Comparison of ENCODE assay signal across 22 cellular contexts in genomic region chr13:28410096-28410495, GRCh38.
"Had no signal": no experiment of that assay in that cellular context is flagged by ENCODE, and none has a peak within 500 bp of the region (broad histone marks: within the 10 kb centered on the region; RNA-seq: fewer than 3 reads in every experiment).

No MANE protein-coding gene starts in this region.

- H3K27me3 ChIP-seq: spleen, testis, upper lobe of left lung had no signal

- H3K27ac Mint-ChIP-seq: activated B cell treated with CpG ODN at 0.5 μM for 24 hours; activated CD4-positive, alpha-beta memory T cell treated with anti-CD3 and anti-CD28 coated beads for 36 hours; activated CD4-positive, alpha-beta T cell treated with anti-CD3 and anti-CD28 coated beads for 36 hours; activated naive CD4-positive, alpha-beta T cell treated with anti-CD3 and anti-CD28 coated beads, Interleukin-2, amount 10 ng/mL, durations not matched to agents 7 days and 5 days; progenitor cell of endocrine pancreas; T-cell; T-helper 2 cell treated with Interferon-gamma antibody and Interleukin-4, amounts not matched to agents 5 μg/mL and 100 μg/mL, for 36 hours had no signal

- H3K4me3 ChIP-seq: spleen, testis, upper lobe of left lung had no signal

- H3K9me3 Mint-ChIP-seq: activated B cell treated with CpG ODN at 0.5 μM for 24 hours; activated CD4-positive, alpha-beta memory T cell treated with anti-CD3 and anti-CD28 coated beads for 36 hours; activated naive CD4-positive, alpha-beta T cell treated with anti-CD3 and anti-CD28 coated beads, Interleukin-2, amount 10 ng/mL, durations not matched to agents 7 days and 5 days; natural killer cell treated with Interleukin-12 subunit alpha and Interleukin-12 subunit beta and Interleukin-15 and Interleukin-18, amount 100 ng/mL, for 72 hours; T-cell; T-helper 2 cell treated with Interferon-gamma antibody and Interleukin-4, amounts not matched to agents 5 μg/mL and 100 μg/mL, for 36 hours had no signal

- ATAC-seq: activated CD4-positive, alpha-beta T cell treated with anti-CD3 and anti-CD28 coated beads for 36 hours; foreskin keratinocyte; natural killer cell treated with Interleukin-12 subunit alpha and Interleukin-12 subunit beta and Interleukin-15 and Interleukin-18, amount 100 ng/mL, for 72 hours; T-cell had no signal

- H3K27me3 Mint-ChIP-seq: activated B cell treated with CpG ODN at 0.5 μM for 24 hours; activated CD4-positive, alpha-beta T cell treated with anti-CD3 and anti-CD28 coated beads for 36 hours had no signal

- DNase-seq: activated B cell treated with CpG ODN at 0.5 μM for 24 hours; activated CD4-positive, alpha-beta memory T cell treated with anti-CD3 and anti-CD28 coated beads for 36 hours; activated CD4-positive, alpha-beta T cell treated with anti-CD3 and anti-CD28 coated beads for 36 hours; activated effector memory CD4-positive, alpha-beta T cell treated with anti-CD3 and anti-CD28 coated beads, Interleukin-2, amount 50 U/mL, for 16 hours; activated naive CD4-positive, alpha-beta T cell treated with anti-CD3 and anti-CD28 coated beads, Interleukin-2, amount 10 ng/mL, durations not matched to agents 7 days and 5 days; activated T-cell treated with anti-CD3 and anti-CD28 coated beads for 4 hours; amygdala; cerebellar nuclear complex; cortex of kidney; foreskin keratinocyte; hypothalamus; spleen; stimulated activated CD4-positive, alpha-beta T cell treated with anti-CD3 and anti-CD28 coated beads, Interleukin-4, amount 100 ng/mL, for 1 hour; stimulated activated naive CD4-positive, alpha-beta T cell; T-cell; testis; upper lobe of left lung had no signal

- H3K27ac ChIP-seq: foreskin keratinocyte, testis had no signal

- H3K36me3 Mint-ChIP-seq: activated naive CD4-positive, alpha-beta T cell treated with anti-CD3 and anti-CD28 coated beads, Interleukin-2, amount 10 ng/mL, durations not matched to agents 7 days and 5 days; natural killer cell treated with Interleukin-12 subunit alpha and Interleukin-12 subunit beta and Interleukin-15 and Interleukin-18, amount 100 ng/mL, for 72 hours; T-cell had no signal

- FAIRE-seq: endometrium, TTC549 had no signal

- H3K4me1 ChIP-seq: foreskin keratinocyte had no signal

- H3K4me3 Mint-ChIP-seq: activated B cell treated with CpG ODN at 0.5 μM for 24 hours; activated CD4-positive, alpha-beta memory T cell treated with anti-CD3 and anti-CD28 coated beads for 36 hours; activated CD4-positive, alpha-beta T cell treated with anti-CD3 and anti-CD28 coated beads for 36 hours; activated naive CD4-positive, alpha-beta T cell treated with anti-CD3 and anti-CD28 coated beads, Interleukin-2, amount 10 ng/mL, durations not matched to agents 7 days and 5 days; T-cell; T-helper 2 cell treated with Interferon-gamma antibody and Interleukin-4, amounts not matched to agents 5 μg/mL and 100 μg/mL, for 36 hours had no signal

- H3K9me3 ChIP-seq: spleen, testis, upper lobe of left lung had no signal
